1 cellular context compared by ENCODE assay signal in genomic region chr17:15109608-15110007, GRCh38.
TF ChIP-seq lines count a peak whose summit lies in the region.

No MANE protein-coding gene starts in this region.

TF ChIP-seq in H1, 55 proteins besides CTCF, POLR2A, EP300 and RAD21 (continued from another document):
- TF ChIP-seq EZH2 (IDR thresholded peaks at IDR 0.05; ENCODE audit: low read depth, low read length, severe bottlenecking): no peak
